2 cellular contexts compared by ENCODE assay signal in genomic region chr12:55682087-55682796, GRCh38.
TF ChIP-seq lines count a peak whose summit lies in the region.

No MANE protein-coding gene starts in this region.

TF ChIP-seq in A549, 52 proteins besides CTCF, POLR2A, EP300 and RAD21:
- TF ChIP-seq KDM1A (IDR thresholded peaks at IDR 0.05; ENCODE audit: low read depth): no peak
- no peak for TF ChIP-seq CHD2 (IDR thresholded peaks at IDR 0.05; ENCODE audit: low read length, partially characterized antibody)
- TF ChIP-seq MAFK (IDR thresholded peaks at IDR 0.05; ENCODE audit: partially characterized antibody): peak; percentile 13
- no peak for TF ChIP-seq FOXS1 (CRISPR knock-in tag; IDR thresholded peaks at IDR 0.05)
- TF ChIP-seq E2F6 (IDR thresholded peaks at IDR 0.05; ENCODE audit: borderline replicate concordance, low read depth): no peak

TF ChIP-seq in IMR-90, 13 proteins besides CTCF, POLR2A, EP300 and RAD21:
- TF ChIP-seq MXI1 (IDR thresholded peaks at IDR 0.05; ENCODE audit: borderline replicate concordance, low read depth, low read length) (no peak), RFX5 (IDR thresholded peaks at IDR 0.05; ENCODE audit: low read depth, low read length) (no peak), SMC3 (IDR thresholded peaks at IDR 0.05; ENCODE audit: low read depth, low read length) (no peak), CEBPB (IDR thresholded peaks at IDR 0.05; ENCODE audit: low read depth, low read length) (no peak), USF2 (IDR thresholded peaks at IDR 0.05; ENCODE audit: low read depth, low read length) (no peak), MAFK (IDR thresholded peaks at IDR 0.05; ENCODE audit: low read depth, low read length) (no peak), MAZ (IDR thresholded peaks at IDR 0.05; ENCODE audit: borderline replicate concordance, low read depth, low read length) (no peak), FOS (IDR thresholded peaks at IDR 0.05; ENCODE audit: low read depth, low read length) (no peak), NFE2L2 (IDR thresholded peaks at IDR 0.05; ENCODE audit: low read depth, low read length) (no peak), BHLHE40 (IDR thresholded peaks at IDR 0.05; ENCODE audit: low read depth, low read length) (no peak)
TF ChIP-seq in IMR-90: peak in this region for 0.
